1 cellular context compared by ENCODE assay signal in the genomic region with DNA sequence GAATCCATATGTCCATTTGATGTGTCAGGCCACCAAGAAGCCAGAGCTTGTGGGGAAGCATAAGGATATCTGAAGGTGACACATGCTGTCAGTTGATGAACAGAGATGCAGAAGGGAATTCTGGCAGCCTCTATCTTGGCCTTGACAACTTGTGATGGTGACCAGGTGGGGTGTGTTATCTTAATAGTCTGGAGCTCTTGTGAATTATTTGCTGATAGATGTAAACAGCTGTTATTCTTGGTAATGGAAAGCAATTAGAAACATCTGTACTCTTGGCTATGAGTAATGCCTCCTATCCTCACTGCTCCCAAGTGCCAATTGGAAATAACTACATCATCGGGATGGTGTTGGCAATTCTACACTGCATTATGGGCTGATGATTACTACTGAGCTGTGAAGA.
TF ChIP-seq lines count a peak whose summit lies in the region.

No MANE protein-coding gene starts in this region.

TF ChIP-seq in SK-N-SH treated with all-trans-retinoic acid at 6 μM for 48 hours, 23 proteins besides CTCF, POLR2A, EP300 and RAD21 (continued from another document):
- TF ChIP-seq ZFP30 (CRISPR knock-in tag; IDR thresholded peaks at IDR 0.05) (0 out of 2 replicates have a peak, but pooled peaks have one; percentile 12), CSDC2 (CRISPR knock-in tag; IDR thresholded peaks at IDR 0.05) (no peak), OSR1 (CRISPR knock-in tag; IDR thresholded peaks at IDR 0.05) (no peak), RARB (CRISPR knock-in tag; IDR thresholded peaks at IDR 0.05) (no peak), ISL1 (CRISPR knock-in tag; IDR thresholded peaks at IDR 0.05) (peak; percentile 58; the same call in 1 of the 2 replicates), ZFP3 (CRISPR knock-in tag; IDR thresholded peaks at IDR 0.05) (no peak), TCF4 (CRISPR knock-in tag; IDR thresholded peaks at IDR 0.05; ENCODE audit: borderline replicate concordance) (peak; percentile 99)
- TF ChIP-seq, protein P1, sequence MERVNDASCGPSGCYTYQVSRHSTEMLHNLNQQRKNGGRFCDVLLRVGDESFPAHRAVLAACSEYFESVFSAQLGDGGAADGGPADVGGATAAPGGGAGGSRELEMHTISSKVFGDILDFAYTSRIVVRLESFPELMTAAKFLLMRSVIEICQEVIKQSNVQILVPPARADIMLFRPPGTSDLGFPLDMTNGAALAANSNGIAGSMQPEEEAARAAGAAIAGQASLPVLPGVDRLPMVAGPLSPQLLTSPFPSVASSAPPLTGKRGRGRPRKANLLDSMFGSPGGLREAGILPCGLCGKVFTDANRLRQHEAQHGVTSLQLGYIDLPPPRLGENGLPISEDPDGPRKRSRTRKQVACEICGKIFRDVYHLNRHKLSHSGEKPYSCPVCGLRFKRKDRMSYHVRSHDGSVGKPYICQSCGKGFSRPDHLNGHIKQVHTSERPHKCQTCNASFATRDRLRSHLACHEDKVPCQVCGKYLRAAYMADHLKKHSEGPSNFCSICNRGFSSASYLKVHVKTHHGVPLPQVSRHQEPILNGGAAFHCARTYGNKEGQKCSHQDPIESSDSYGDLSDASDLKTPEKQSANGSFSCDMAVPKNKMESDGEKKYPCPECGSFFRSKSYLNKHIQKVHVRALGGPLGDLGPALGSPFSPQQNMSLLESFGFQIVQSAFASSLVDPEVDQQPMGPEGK (CRISPR knock-in tag; IDR thresholded peaks at IDR 0.05; ENCODE audit: borderline replicate concordance), result no peak
- TF ChIP-seq, protein P2, sequence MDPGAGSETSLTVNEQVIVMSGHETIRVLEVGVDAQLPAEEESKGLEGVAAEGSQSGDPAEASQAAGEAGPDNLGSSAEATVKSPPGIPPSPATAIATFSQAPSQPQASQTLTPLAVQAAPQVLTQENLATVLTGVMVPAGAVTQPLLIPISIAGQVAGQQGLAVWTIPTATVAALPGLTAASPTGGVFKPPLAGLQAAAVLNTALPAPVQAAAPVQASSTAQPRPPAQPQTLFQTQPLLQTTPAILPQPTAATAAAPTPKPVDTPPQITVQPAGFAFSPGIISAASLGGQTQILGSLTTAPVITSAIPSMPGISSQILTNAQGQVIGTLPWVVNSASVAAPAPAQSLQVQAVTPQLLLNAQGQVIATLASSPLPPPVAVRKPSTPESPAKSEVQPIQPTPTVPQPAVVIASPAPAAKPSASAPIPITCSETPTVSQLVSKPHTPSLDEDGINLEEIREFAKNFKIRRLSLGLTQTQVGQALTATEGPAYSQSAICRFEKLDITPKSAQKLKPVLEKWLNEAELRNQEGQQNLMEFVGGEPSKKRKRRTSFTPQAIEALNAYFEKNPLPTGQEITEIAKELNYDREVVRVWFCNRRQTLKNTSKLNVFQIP (CRISPR knock-in tag; IDR thresholded peaks at IDR 0.05; ENCODE audit: borderline replicate concordance, low read depth), result no peak
